Comparison of ENCODE assay signal across 9 cellular contexts in genomic region chr3:134251731-134252391, GRCh38. TPM values are rescaled to one million over a fixed set of nuclear protein-coding genes. Genes with fewer than 3 reads are reported as not detected.
DNase-seq lines count a peak whose midpoint lies in the region; ATAC-seq, FAIRE-seq and TF ChIP-seq lines count a peak whose summit lies in the region.
"Had no signal": no experiment of that assay in that cellular context is flagged by ENCODE, and none has a peak within 500 bp of the region (broad histone marks: within the 10 kb centered on the region; RNA-seq: fewer than 3 reads in every experiment).

No MANE protein-coding gene starts in this region.

- H3K4me3 ChIP-seq in A549 (no peak overlapping the region), HUES64 (ENCODE audit: low read length) (no peak overlapping the region), H1 (ENCODE audit: extremely low read depth in 1 of 4, insufficient read depth in 2 of 4, low read depth in 3 of 4, low read length in 4 of 4) (no peak overlapping the region)

- H4K8ac ChIP-seq in H1 (ENCODE audit: extremely low read depth, insufficient read depth, low read length): no peak overlapping the region; the same call in 1 of the 2 replicates

- peak overlapping the region; percentile 63 for H4K91ac ChIP-seq in H1 (replicated peaks; ENCODE audit: insufficient read length, low read length)

- H4K5ac ChIP-seq in H1 (ENCODE audit: insufficient read length, low read depth, low read length): no peak overlapping the region

- CTCF ChIA-PET in A549 (lab: Yijun Ruan, JAX) (no interaction called here), H1 (lab: Charles Lee; ENCODE audit: partially characterized antibody) (interaction anchor here (1.3 to 1.7 kb wide), 3 partner anchors 8 to 20 kb away, joined by 3 to 8 read pairs (median 7); no protein-coding TSS in a partner anchor)

- H3K14ac ChIP-seq in H1 (ENCODE audit: insufficient read length): no peak overlapping the region

- H3K9me3 ChIP-seq in A549: no peaks in the 10 kb centered on the region
- H3K9me3 ChIP-seq in HUES64 (ENCODE audit: insufficient read depth, low read depth, low read length): no peaks in the 10 kb centered on the region
- no peaks in the 10 kb centered on the region for H3K9me3 ChIP-seq in H1 (ENCODE audit: insufficient read depth in 2 of 2, low read depth in 1 of 2, low read length in 1 of 2)

- peaks cover 3% of the 10 kb centered on the region for H3K23me2 ChIP-seq in H1 (ENCODE audit: low read depth, low read length)

- TF ChIP-seq EP300 in A549 (IDR thresholded peaks at IDR 0.05) (no peak), H1 (IDR thresholded peaks at IDR 0.05; ENCODE audit: borderline replicate concordance in 1 of 2, low read depth in 2 of 2, low read length in 2 of 2) (no peak)

- H3K27me3 Mint-ChIP-seq in naive B cell: no peaks in the 10 kb centered on the region

- peaks cover 9 to 33% of the 10 kb centered on the region in 2 experiments for H3K79me2 ChIP-seq in H1 (ENCODE audit: control insufficient read depth in 1 of 2, insufficient read depth in 2 of 2, low read length in 2 of 2)

- no peaks in the 10 kb centered on the region for H3K9me3 Mint-ChIP-seq in naive B cell

- peak overlapping the region in 1 of 2 experiments; percentile 98; a peak in 2 of 6 replicates for H3K27ac ChIP-seq in A549
- peak overlapping the region; percentile 11; the same call in 1 of the 2 replicates for H3K27ac ChIP-seq in HUES64 (ENCODE audit: low read depth, low read length)
- H3K27ac ChIP-seq in H1 (ENCODE audit: low read depth, low read length): no peak overlapping the region; the same call in 1 of the 2 replicates

- no peak overlapping the region for H2BK120ac ChIP-seq in H1 (replicated peaks; ENCODE audit: low read depth, low read length)

- H2BK5ac ChIP-seq in H1 (ENCODE audit: low read depth, low read length): peak overlapping the region; percentile 88; the same call in 1 of the 2 replicates

- no peaks in the 10 kb centered on the region for H3K36me3 ChIP-seq in HUES64 (ENCODE audit: insufficient read depth, low read length)
- no peaks in the 10 kb centered on the region for H3K36me3 ChIP-seq in H1 (ENCODE audit: control insufficient read depth in 2 of 4, insufficient read depth in 4 of 4, low read length in 3 of 4)

- peak overlapping the region; percentile 48; the same call in 1 of the 2 replicates for H2BK15ac ChIP-seq in H1 (ENCODE audit: low read length)

- TF ChIP-seq RAD21 in A549 (conservative IDR thresholded peaks at IDR 0.05 in 1 of 2, IDR thresholded peaks at IDR 0.05 in 1 of 2) (no peak), H1 (IDR thresholded peaks at IDR 0.05 in 1 of 2, conservative IDR thresholded peaks at IDR 0.05 in 1 of 2; ENCODE audit: low read depth in 2 of 2, low read length in 2 of 2) (no peak)

- H3K4me1 Mint-ChIP-seq in naive B cell: peaks cover 33 to 50% (median 36%) of the 10 kb centered on the region in 3 donors

- peak overlapping the region; percentile 88 for H3K4me2 ChIP-seq in A549
- H3K4me2 ChIP-seq in H1 (ENCODE audit: insufficient read depth in 1 of 2, low read depth in 2 of 2, low read length in 2 of 2): peak overlapping the region in 1 of 2 experiments; percentile 89; a peak in 2 of 4 replicates

- no peak overlapping the region for H3K23ac ChIP-seq in H1 (ENCODE audit: insufficient read length)

- peaks cover 2% of the 10 kb centered on the region; the same call in 1 of the 2 replicates for H3K79me1 ChIP-seq in H1 (ENCODE audit: low read depth, low read length)

- H2AK5ac ChIP-seq in H1 (ENCODE audit: low read depth, low read length): peak overlapping the region; percentile 60

- TF ChIP-seq CTCF in A549 (IDR thresholded peaks at IDR 0.05) (no peak), H1 (IDR thresholded peaks at IDR 0.05; ENCODE audit: control extremely low read depth in 1 of 3, insufficient read depth in 1 of 3, low read depth in 1 of 3, low read length in 3 of 3) (no peak)

- no peaks in the 10 kb centered on the region for H4K20me1 ChIP-seq in H1 (replicated peaks in 1 of 2; ENCODE audit: control insufficient read depth in 1 of 2, insufficient read depth in 2 of 2, low read length in 2 of 2)

- no peak for ATAC-seq in A549
- ATAC-seq in naive B cell (ENCODE audit: low read depth in 2 of 2): no peak
- no peak for ATAC-seq in GM18907 (IDR thresholded peaks at IDR 0.05; ENCODE audit: unreplicated experiment)
- ATAC-seq in HG03139 (IDR thresholded peaks at IDR 0.05; ENCODE audit: unreplicated experiment): no peak

- H3K27me3 ChIP-seq in HUES64 (ENCODE audit: insufficient read depth, low read length) (no peaks in the 10 kb centered on the region), H1 (replicated peaks in 1 of 4; ENCODE audit: control insufficient read depth in 3 of 4, extremely low read depth in 1 of 4, insufficient read depth in 3 of 4, low read length in 3 of 4) (no peaks in the 10 kb centered on the region)

- 86% methylated on average over 20 of the region's 22 CpGs for WGBS in A549 (ENCODE audit: missing lambda C conversion rate)
- 78% methylated on average over 20 of the region's 22 CpGs for WGBS in HUES64
- 80% methylated on average over 22 of the region's 22 CpGs; no CpG with 5 or more reads in 1 of the 2 experiments for WGBS in H1 (ENCODE audit: extremely low coverage in 1 of 2, insufficient coverage in 1 of 2, insufficient read length in 1 of 2, insufficient replicate concordance in 2 of 2, low coverage in 1 of 2, low lambda C conversion rate in 2 of 2, missing lambda C conversion rate in 1 of 2), 2 experiments

- H2AFZ ChIP-seq in H1 (ENCODE audit: low read length): no peak overlapping the region

- peak overlapping the region; percentile 16 to 94 (median 78) for H3K4me3 Mint-ChIP-seq in naive B cell

- H2BK20ac ChIP-seq in H1 (ENCODE audit: low read length): peak overlapping the region; percentile 89; the same call in 1 of the 2 replicates

- H3K18ac ChIP-seq in H1 (ENCODE audit: extremely low read depth, low read length): peak overlapping the region; percentile 97

- H3K56ac ChIP-seq in H1 (replicated peaks; ENCODE audit: insufficient read length, low read depth, low read length): no peak overlapping the region

- H3K4ac ChIP-seq in H1 (replicated peaks; ENCODE audit: insufficient read length, low read depth, low read length): no peak overlapping the region

- FAIRE-seq in A549 (lab: Jason Lieb, UNC) (no peak), H1 (lab: Jason Lieb, UNC) (no peak)

- POLR2A ChIA-PET in A549 (lab: Yijun Ruan, JAX) (no interaction called here), H1 (lab: Charles Lee; ENCODE audit: partially characterized antibody) (interaction anchor here (0.7 to 2.6 kb wide), 10 partner anchors 8 to 233 kb away, joined by 3 to 17 read pairs (median 5); partner anchors contain the start of gene AMOTL2)

- H3K9ac ChIP-seq in HUES64 (ENCODE audit: low read depth, low read length) (no peak overlapping the region), H1 (replicated peaks in 1 of 4; ENCODE audit: extremely low read depth in 1 of 4, low read depth in 3 of 4, low read length in 3 of 4) (no peak overlapping the region)

- peak overlapping the region; percentile 85 for H2BK12ac ChIP-seq in H1 (ENCODE audit: low read depth, low read length)

- TF ChIP-seq POLR2A in A549 (IDR thresholded peaks at IDR 0.05; ENCODE audit: low read length) (no peak), H1 (IDR thresholded peaks at IDR 0.05; ENCODE audit: control extremely low read depth in 1 of 2, low read depth in 2 of 2, low read length in 2 of 2) (no peak)

- DNase-seq in A549 (ENCODE audit: low read depth in 1 of 2, low spot score in 1 of 2) (peak in 1 of 2 experiments; percentile 4), H1 (ENCODE audit: low read depth in 1 of 2, low spot score in 2 of 2) (no peak), naive B cell (no peak), kidney glomerular epithelial cell (lab: John Stamatoyannopoulos, UW) (no peak), amygdala (lab: John Stamatoyannopoulos, UW) (no peak)
- DNase-seq: NCI-H1417 treated with DMSO at 0.1 percent for 48 hours had no signal

- peak overlapping the region in 3 of 6 donors; percentile 37 to 87 (median 44) for H3K27ac Mint-ChIP-seq in naive B cell

- H3K36me3 Mint-ChIP-seq in naive B cell: no peaks in the 10 kb centered on the region

- H3K4me1 ChIP-seq in A549 (peaks cover 17% of the 10 kb centered on the region; the same call in 2 of the 3 replicates), HUES64 (ENCODE audit: insufficient read depth, low read length) (peaks cover 28% of the 10 kb centered on the region), H1 (replicated peaks in 1 of 4; ENCODE audit: control insufficient read depth in 3 of 4, insufficient read depth in 4 of 4, low read length in 3 of 4) (peaks cover 5 to 20% (median 13%) of the 10 kb centered on the region in 4 experiments)

TF ChIP-seq in A549, 52 proteins besides CTCF, POLR2A, EP300 and RAD21 (continues in another document):
- no peak for TF ChIP-seq BHLHE40 (IDR thresholded peaks at IDR 0.05; ENCODE audit: low read depth, low read length)
- no peak for TF ChIP-seq HES2 (IDR thresholded peaks at IDR 0.05)

TF ChIP-seq in H1, 55 proteins besides CTCF, POLR2A, EP300 and RAD21 (continues in another document):
- no peak for TF ChIP-seq TCF12 (IDR thresholded peaks at IDR 0.05; ENCODE audit: low read depth, low read length)

RNA-seq across cellular contexts. Expression of gene RYK, which starts 1.2 kb away (rescaled TPM):
- 41.9 and 46.6 TPM in 2 replicates for polyA plus RNA-seq in A549 (2011; rRNA removed)
- polyA plus RNA-seq in A549 (2012; cell fraction: cytosol; rRNA removed): 12.7 and 18.3 TPM in 2 replicates
- polyA plus RNA-seq in A549 (2012; cell fraction: nucleus; rRNA removed): 11.6 and 20.5 TPM in 2 replicates
- 28.4 to 30.6 TPM (median 29.2 TPM) in 3 replicates for polyA plus RNA-seq in A549 (2017; fragmentation: RNase III; extraction: RNeasy Plus Mini Kit Qiagen cat#74134 plus additional on column Dnase treatment)
- 33.0 and 43.6 TPM in 2 replicates for polyA minus RNA-seq in A549 (2011; rRNA and poly(A)+ RNA removed)
- polyA plus RNA-seq in HUES64 (2013, experiment 1 of 2): 44.3 TPM
- 45.3 TPM for polyA plus RNA-seq in HUES64 (2013, experiment 2 of 2)
- 63.8 and 66.9 TPM in 2 replicates for total RNA-seq in H1 (2021; fragmentation: NEBNext Ultra II Directional; extraction: Animal tissue kit (Norgen Biotek cat#: 25700))
- polyA plus RNA-seq in H1 (2011; rRNA removed): 22.0 and 30.5 TPM in 2 replicates
- polyA plus RNA-seq in H1 (2011; cell fraction: cytosol; rRNA removed): 32.4 TPM
- polyA plus RNA-seq in H1 (2011; cell fraction: nucleus; rRNA removed): 58.9 TPM
- 31.9 to 56.8 TPM (median 40.2 TPM) in 4 replicates for polyA plus RNA-seq in H1 (2012, experiment 1 of 2)
- 6.5 TPM for polyA plus RNA-seq in H1 (2012, experiment 2 of 2)
- polyA plus RNA-seq in H1 (2013, experiment 1 of 2): 84.7 TPM
- 87.1 TPM for polyA plus RNA-seq in H1 (2013, experiment 2 of 2)
- 71.7 and 103 TPM in 2 replicates for polyA minus RNA-seq in H1 (2011; rRNA and poly(A)+ RNA removed)
- polyA minus RNA-seq in H1 (2011; cell fraction: cytosol; rRNA and poly(A)+ RNA removed): 21.0 TPM
- 79.4 TPM for polyA minus RNA-seq in H1 (2011; cell fraction: nucleus; rRNA and poly(A)+ RNA removed)
- 10 to 100 TPM in 2 of 6 donors, 1 to 10 TPM in 4; 3.7 to 14.2 (median 8.1) TPM for polyA plus RNA-seq in naive B cell (ENCODE audit: low read depth in 6 of 6)
